In the genomic region with DNA sequence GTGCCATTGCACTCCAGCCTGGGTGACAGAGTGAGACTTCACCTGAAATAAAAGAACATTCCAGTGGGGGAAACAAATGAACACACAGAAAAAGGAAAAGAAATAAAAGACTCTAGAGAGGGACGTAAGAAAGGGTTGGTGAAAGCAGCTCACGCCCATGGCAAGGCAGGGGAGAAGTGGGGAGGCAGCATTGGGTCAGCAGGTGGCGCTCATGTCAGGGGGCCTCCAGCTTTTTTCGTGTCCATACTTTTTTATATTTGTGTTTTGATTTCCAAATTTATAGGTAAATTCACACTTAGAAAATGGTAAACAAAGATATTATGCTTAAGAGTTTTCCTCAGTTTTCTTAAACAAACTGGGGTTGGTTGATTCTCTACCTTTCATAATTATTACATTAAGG, we compare ENCODE assay signal across 8 cellular contexts. TPM values are rescaled to one million over a fixed set of nuclear protein-coding genes. Genes with fewer than 3 reads are reported as not detected.
DNase-seq lines count a peak whose midpoint lies in the region; ATAC-seq, FAIRE-seq and TF ChIP-seq lines count a peak whose summit lies in the region.

No MANE protein-coding gene starts in this region.

- POLR2A ChIA-PET in GM12878 (lab: Charles Lee) = no interaction called here
- POLR2A ChIA-PET in HepG2 (lab: Yijun Ruan, JAX) = interaction anchor here (1.4 kb wide), 1 partner anchor 341 kb away, joined by 3 read pairs; no protein-coding TSS in a partner anchor

- H3K9me3 ChIP-seq in SJSA1 (replicated peaks) (no peaks in the 10 kb centered on the region), GM12878 (replicated peaks; ENCODE audit: control insufficient read depth, insufficient read depth, low read length) (no peaks in the 10 kb centered on the region), HepG2 (ENCODE audit: low read length) (no peaks in the 10 kb centered on the region)

- peak; percentile 47 for DNase-seq in activated CD4-positive, CD25-positive, alpha-beta regulatory T cell treated with anti-CD3 and anti-CD28 coated beads, Interleukin-2, amount 50 U/mL, for 72 hours
- DNase-seq in SJSA1 (ENCODE audit: low read depth in 1 of 2, low spot score in 2 of 2) (peak; percentile 12 to 49), GM12878 (ENCODE audit: low read depth, low spot score) (no peak), HepG2 (ENCODE audit: low spot score) (peak; percentile 6), stromal cell of bone marrow (ENCODE audit: low read depth) (peak; percentile 13), NCI-H524 (lab: John Stamatoyannopoulos, UW) (no peak)

- SMC1A ChIA-PET in GM12878 (lab: Charles Lee; ENCODE audit: uncharacterized antibody, unreplicated experiment) = interaction anchor here (0.9 to 2.9 kb wide), 7 partner anchors 38 to 384 kb away, joined by 3 to 9 read pairs (median 3); partner anchors contain the start of gene DHRS3

- WGBS in GM12878 (ENCODE audit: insufficient coverage, insufficient replicate concordance, low lambda C conversion rate, missing lambda C conversion rate) = 82% methylated on average over 4 of the region's 4 CpGs
- 77% methylated on average over 4 of the region's 4 CpGs for WGBS in HepG2 (ENCODE audit: low lambda C conversion rate)

- FAIRE-seq in GM12878 (lab: Jason Lieb, UNC) (no peak), HepG2 (lab: Jason Lieb, UNC) (no peak)

- H3K79me2 ChIP-seq in GM12878 (ENCODE audit: control insufficient read depth, insufficient read depth, low read length) (no peaks in the 10 kb centered on the region), HepG2 (ENCODE audit: insufficient read depth, low read length) (no peaks in the 10 kb centered on the region)

- no peaks in the 10 kb centered on the region for H4K20me1 ChIP-seq in GM12878 (ENCODE audit: control insufficient read depth, insufficient read depth)
- no peaks in the 10 kb centered on the region for H4K20me1 ChIP-seq in HepG2 (ENCODE audit: insufficient read depth, low read length)

- peak; percentile 44 for TF ChIP-seq RAD21 in GM12878 (IDR thresholded peaks at IDR 0.05; ENCODE audit: insufficient read depth, low read depth, low read length)
- peak; percentile 36; the same call in 1 of the 2 replicates for TF ChIP-seq RAD21 in HepG2 (CRISPR knock-in tag; IDR thresholded peaks at IDR 0.05)

- CTCF ChIA-PET in GM12878 (lab: Yijun Ruan, JAX) = interaction anchor here (0.6 to 10.7 kb wide), 11 partner anchors 8 to 382 kb away, joined by 3 to 74 read pairs (median 4); no protein-coding TSS in a partner anchor
- CTCF ChIA-PET in HepG2 (lab: Yijun Ruan, JAX; ENCODE audit: low intra/inter-chr PET ratio, low total read pairs) = interaction anchor here (1.1 to 3.3 kb wide), 3 partner anchors 46 to 384 kb away, joined by 6 to 19 read pairs (median 7); partner anchors contain the start of gene VPS13D

- ATAC-seq in activated CD4-positive, CD25-positive, alpha-beta regulatory T cell treated with anti-CD3 and anti-CD28 coated beads, Interleukin-2, amount 50 U/mL, for 24 hours = no peak
- ATAC-seq in GM12878 (peak; percentile 53; the same call in 1 of the 3 replicates), HepG2 (no peak), GM19035 (IDR thresholded peaks at IDR 0.05; ENCODE audit: unreplicated experiment) (no peak)

- intact Hi-C loops in GM12878 (cut with micrococcal nuclease; ENCODE audit: unreplicated experiment) (loop anchor here (1.0 kb wide), 1 partner anchor 384 kb away; no protein-coding TSS in a partner anchor), HepG2 (cut with micrococcal nuclease; ENCODE audit: unreplicated experiment) (no loop called here)

- BruUV-seq in GM12878 (replicated peaks; lab: Mats Ljungman, UMichigan) (no TSS peak), HepG2 (replicated peaks; lab: Mats Ljungman, UMichigan) (no TSS peak)

- H3K4me2 ChIP-seq in GM12878 (ENCODE audit: control insufficient read depth, insufficient read depth) = no peak overlapping the region
- H3K4me2 ChIP-seq in HepG2 (ENCODE audit: low read depth, low read length) = no peak overlapping the region

- no peak overlapping the region for H3K4me3 ChIP-seq in SJSA1
- no peak overlapping the region for H3K4me3 ChIP-seq in GM12878
- H3K4me3 ChIP-seq in HepG2 (replicated peaks in 1 of 3; ENCODE audit: insufficient read depth in 1 of 3, low read depth in 2 of 3, low read length in 3 of 3) = no peak overlapping the region

- peaks cover 88% of the 10 kb centered on the region for H3K36me3 ChIP-seq in SJSA1
- peaks cover 1 to 23% of the 10 kb centered on the region in 2 experiments for H3K36me3 ChIP-seq in GM12878 (ENCODE audit: control insufficient read depth in 2 of 2, insufficient read depth in 2 of 2, low read length in 1 of 2)
- H3K36me3 ChIP-seq in HepG2 (replicated peaks in 1 of 2; ENCODE audit: control insufficient read depth in 1 of 2, insufficient read depth in 2 of 2, low read length in 2 of 2) = peaks cover 7 to 32% of the 10 kb centered on the region in 2 experiments

- H3K9ac ChIP-seq in GM12878 (ENCODE audit: control insufficient read depth, insufficient read depth, low read length) = no peak overlapping the region
- no peak overlapping the region for H3K9ac ChIP-seq in HepG2 (ENCODE audit: insufficient read depth, low read depth, low read length)

- no peaks in the 10 kb centered on the region for H3K27me3 ChIP-seq in SJSA1 (replicated peaks)
- H3K27me3 ChIP-seq in GM12878 (replicated peaks in 1 of 2; ENCODE audit: control insufficient read depth in 2 of 2, insufficient read depth in 2 of 2, low read length in 1 of 2) = no peaks in the 10 kb centered on the region
- no peaks in the 10 kb centered on the region for H3K27me3 ChIP-seq in HepG2 (ENCODE audit: control insufficient read depth in 1 of 2, insufficient read depth in 2 of 2, low read length in 2 of 2)

- H3K27ac ChIP-seq in SJSA1 (no peak overlapping the region), GM12878 (ENCODE audit: control insufficient read depth, insufficient read depth) (no peak overlapping the region), HepG2 (ENCODE audit: extremely low read length, insufficient read depth, low read length) (no peak overlapping the region)

- in situ Hi-C loops in GM12878 (cut with MboI) (no loop called here), HepG2 (cut with HindIII; ENCODE audit: extremely low pct_ligation_motif_present, low pct_unique_long_range_greater_than_20kb) (loop anchor here (10.0 kb wide), 2 partner anchors 379 to 499 kb away; partner anchors contain the start of gene PRAMEF12)

- H3K4me1 ChIP-seq in SJSA1 (replicated peaks) = no peaks in the 10 kb centered on the region
- no peaks in the 10 kb centered on the region for H3K4me1 ChIP-seq in GM12878 (ENCODE audit: control insufficient read depth, insufficient read depth, low read length)
- no peaks in the 10 kb centered on the region for H3K4me1 ChIP-seq in HepG2 (ENCODE audit: insufficient read depth, low read length)

- H2AFZ ChIP-seq in GM12878 (ENCODE audit: control insufficient read depth, low read depth, low read length) = no peak overlapping the region
- no peak overlapping the region for H2AFZ ChIP-seq in HepG2 (ENCODE audit: low read length)

- RAD21 ChIA-PET in GM12878 (lab: Charles Lee; ENCODE audit: unreplicated experiment) = interaction anchor here (0.5 to 1.3 kb wide), 5 partner anchors 150 to 381 kb away, joined by 3 to 10 read pairs (median 4); partner anchors contain the start of gene DHRS3

- TF ChIP-seq POLR2A in GM12878 (IDR thresholded peaks at IDR 0.05; ENCODE audit: low read depth, low read length) (no peak), HepG2 (IDR thresholded peaks at IDR 0.05; ENCODE audit: insufficient read depth in 1 of 2, low read depth in 2 of 2, low read length in 2 of 2) (no peak)

- TF ChIP-seq CTCF in GM12878 (IDR thresholded peaks at IDR 0.05 in 2 of 3, conservative IDR thresholded peaks at IDR 0.05 in 1 of 3; ENCODE audit: control insufficient read depth in 2 of 3, extremely low read depth in 1 of 3, insufficient read depth in 1 of 3, low read depth in 3 of 3, low read length in 3 of 3) (peak; percentile 56 to 67 (median 60)), HepG2 (CRISPR knock-in tag; IDR thresholded peaks at IDR 0.05) (peak; percentile 69)

- TF ChIP-seq EP300 in GM12878 (IDR thresholded peaks at IDR 0.05; ENCODE audit: borderline replicate concordance in 1 of 2, control insufficient read depth in 1 of 2, low read depth in 2 of 2, low read length in 2 of 2) (no peak), HepG2 (IDR thresholded peaks at IDR 0.05; ENCODE audit: low read depth in 2 of 2, low read length in 2 of 2) (no peak), HepG2 (CRISPR knock-in tag; IDR thresholded peaks at IDR 0.05; ENCODE audit: borderline replicate concordance) (no peak)

RNA-seq across cellular contexts. Expression of gene VPS13D, which starts 45.5 kb away (rescaled TPM):
- total RNA-seq in SJSA1 (2014; rRNA removed; shearing (Covaris generic)) = 7.3 and 12.9 TPM in 2 replicates
- total RNA-seq in GM12878 (2013; cell fraction: nucleolus; rRNA removed) = 112 and 115 TPM in 2 replicates
- total RNA-seq in GM12878 (2014; rRNA removed) (9.3 and 10.4 TPM in 2 replicates), GM12878 (2014; rRNA removed; fragmentation: Illumina TruSeq; extraction: Trizol) (12.2 and 12.9 TPM in 2 replicates), GM12878 (2021) (14.5 and 16.9 TPM in 2 replicates), HepG2 (2016; rRNA removed; fragmentation: Illumina TruSeq; extraction: Trizol) (13.9 and 14.2 TPM in 2 replicates)
- 7.0 TPM for polyA plus RNA-seq in GM12878 (2011; ENCODE audit: low read depth)
- polyA plus RNA-seq in GM12878 (2011; rRNA removed) (8.9 and 12.2 TPM in 2 replicates), GM12878 (2014; fragmentation: Illumina TruSeq; extraction: Trizol) (10.0 TPM in 2 replicates), GM12878 (2014; fragmentation: Nextera tagmentation; extraction: Ambion mirVana) (1 to 10 TPM; 1.4 to 1.7 TPM), GM12878 (2014; rRNA removed) (7.7 and 11.8 TPM in 2 replicates), GM12878 (2016; fragmentation: Nextera tagmentation; extraction: Ambion mirVana) (1 to 10 TPM; 4.4 to 4.9 TPM), HepG2 (2011; rRNA removed) (8.6 and 9.2 TPM in 2 replicates)
- 10.3 and 11.2 TPM in 2 replicates for polyA plus RNA-seq in GM12878 (2011; cell fraction: cytosol; rRNA removed)
- 19.0 and 22.1 TPM in 2 replicates for polyA plus RNA-seq in GM12878 (2011; cell fraction: nucleus; rRNA removed)
- 5.5 and 8.2 TPM in 2 replicates for polyA plus RNA-seq in GM12878 (2012)
- polyA minus RNA-seq in GM12878 (2011; rRNA and poly(A)+ RNA removed) = 43.6 and 46.2 TPM in 2 replicates
- polyA minus RNA-seq in GM12878 (2011; cell fraction: cytosol; rRNA and poly(A)+ RNA removed) = 9.2 and 10.8 TPM in 2 replicates
- 50.2 and 76.0 TPM in 2 replicates for polyA minus RNA-seq in GM12878 (2011; cell fraction: nucleus; rRNA and poly(A)+ RNA removed)
- total RNA-seq in HepG2 (2016; cell fraction: cytosol; rRNA removed; fragmentation: Illumina TruSeq; extraction: Trizol; ENCODE audit: low read depth) = 5.8 and 6.7 TPM in 2 replicates
- 10.6 and 11.0 TPM in 2 replicates for total RNA-seq in HepG2 (2016; cell fraction: insoluble cytoplasmic fraction; rRNA removed; fragmentation: Illumina TruSeq; extraction: Trizol)
- total RNA-seq in HepG2 (2016; cell fraction: membrane; rRNA removed; fragmentation: Illumina TruSeq; extraction: Trizol) = 4.5 and 5.9 TPM in 2 replicates
- total RNA-seq in HepG2 (2016; cell fraction: nucleus; rRNA removed; fragmentation: Illumina TruSeq; extraction: Trizol) = 20.5 and 26.2 TPM in 2 replicates
- polyA plus RNA-seq in HepG2 (2011; cell fraction: cytosol; rRNA removed) = 7.0 and 8.7 TPM in 2 replicates
- 16.7 and 19.0 TPM in 2 replicates for polyA plus RNA-seq in HepG2 (2011; cell fraction: nucleus; rRNA removed)
- 7.3 and 7.6 TPM in 2 replicates for polyA plus RNA-seq in HepG2 (2012)
- polyA plus RNA-seq in HepG2 (2016; cell fraction: cytosol; fragmentation: Illumina TruSeq; extraction: Trizol; ENCODE audit: low read depth) = 0.57 and 0.77 TPM in 2 replicates
- 7.9 and 10.6 TPM in 2 replicates for polyA plus RNA-seq in HepG2 (2016; cell fraction: insoluble cytoplasmic fraction; fragmentation: Illumina TruSeq; extraction: Trizol; ENCODE audit: low read depth)
- polyA plus RNA-seq in HepG2 (2016; cell fraction: membrane; fragmentation: Illumina TruSeq; extraction: Trizol; ENCODE audit: low read depth) = 1.4 and 1.5 TPM in 2 replicates
- polyA plus RNA-seq in HepG2 (2016; cell fraction: nucleus; fragmentation: Illumina TruSeq; extraction: Trizol; ENCODE audit: insufficient read depth, low read depth) = 10.4 and 11.0 TPM in 2 replicates
- polyA minus RNA-seq in HepG2 (2011; rRNA and poly(A)+ RNA removed; ENCODE audit: low replicate concordance) = 26.2 and 54.8 TPM in 2 replicates
- 11.6 and 12.3 TPM in 2 replicates for polyA minus RNA-seq in HepG2 (2011; cell fraction: cytosol; rRNA and poly(A)+ RNA removed)
- polyA minus RNA-seq in HepG2 (2011; cell fraction: nucleus; rRNA and poly(A)+ RNA removed) = 52.4 and 72.0 TPM in 2 replicates

Comparison
In these comparisons a context has a peak if more than half of its experiments do, and no peak if none do; other contexts are left out.
1. DNase-seq: peak in activated CD4-positive, CD25-positive, alpha-beta regulatory T cell treated with anti-CD3 and anti-CD28 coated beads, Interleukin-2, amount 50 U/mL, for 72 hours (single experiment), SJSA1 (2 of 2), HepG2 (single experiment) and stromal cell of bone marrow (single experiment); none in GM12878 (single experiment) and NCI-H524 (0 of 2).